ENCODE assay signal across 11 cellular contexts in the genomic region with DNA sequence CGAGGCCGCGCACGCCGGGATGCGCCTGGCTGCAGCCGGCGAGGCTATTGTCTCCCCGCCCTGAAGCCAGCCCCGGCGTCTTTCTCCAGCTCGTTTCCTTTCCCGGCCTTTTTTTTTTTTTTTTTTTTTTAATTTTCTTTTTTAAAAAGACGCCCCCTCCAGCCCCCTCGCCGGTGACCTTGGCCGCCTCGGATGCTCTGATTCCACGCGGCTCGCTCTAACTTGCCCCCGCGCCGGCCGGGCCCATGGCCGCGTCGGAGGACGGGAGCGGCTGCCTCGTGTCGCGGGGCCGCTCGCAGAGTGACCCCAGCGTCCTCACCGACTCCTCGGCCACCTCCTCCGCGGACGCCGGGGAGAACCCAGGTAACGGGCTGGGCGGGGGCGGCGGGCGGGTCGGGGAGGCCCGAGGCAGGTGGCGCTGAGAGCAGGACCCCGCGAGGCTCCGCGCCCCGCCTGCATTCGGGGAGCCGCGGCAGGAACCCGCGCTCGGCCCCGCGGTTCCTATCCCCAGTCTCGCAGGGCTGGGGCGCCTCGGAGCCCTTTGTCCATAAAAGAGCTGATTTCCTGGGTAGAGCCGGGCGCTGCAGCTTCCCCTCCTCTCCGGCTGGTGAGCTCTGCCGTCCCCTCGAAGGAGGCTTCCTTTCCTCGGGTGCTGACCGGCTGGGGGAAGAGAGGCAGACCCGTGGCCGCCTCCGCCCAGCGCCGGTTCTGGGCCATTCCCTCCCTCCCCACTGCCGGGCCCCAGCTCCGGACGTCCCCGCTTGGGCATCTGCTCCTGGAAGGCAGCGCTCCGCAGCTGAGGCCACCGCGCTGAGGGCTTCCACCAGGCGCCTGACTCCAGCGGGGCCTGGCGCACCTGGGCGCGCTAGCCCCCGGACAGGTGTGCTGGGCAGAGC. TPM values are rescaled to one million over a fixed set of nuclear protein-coding genes. Genes with fewer than 3 reads are reported as not detected.
DNase-seq lines count a peak whose midpoint lies in the region; ATAC-seq and TF ChIP-seq lines count a peak whose summit lies in the region.
"Had no signal": no experiment of that assay in that cellular context is flagged by ENCODE, and none has a peak within 500 bp of the region (broad histone marks: within the 10 kb centered on the region; RNA-seq: fewer than 3 reads in every experiment).

No MANE protein-coding gene starts in this region.

- no peak for TF ChIP-seq CTCF in Peyer's patch (IDR thresholded peaks at IDR 0.05)
- no peak for TF ChIP-seq CTCF in neural cell (IDR thresholded peaks at IDR 0.05; ENCODE audit: poor library complexity, severe bottlenecking)
- no peak for TF ChIP-seq CTCF in OCI-LY7 (conservative IDR thresholded peaks at IDR 0.05; ENCODE audit: low read length)
- no peak for TF ChIP-seq CTCF in gastrocnemius medialis (IDR thresholded peaks at IDR 0.05 in 4 of 5, conservative IDR thresholded peaks at IDR 0.05 in 1 of 5)

- CTCF ChIA-PET in OCI-LY7 (lab: Charles Lee; ENCODE audit: unreplicated experiment) = no interaction called here

- intact Hi-C loops in Right ventricle myocardium inferior (cut with DNase I) (loop anchor here (5.0 kb wide), 2 partner anchors 37 to 87 kb away; no protein-coding TSS in a partner anchor), OCI-LY7 (cut with micrococcal nuclease; ENCODE audit: unreplicated experiment) (no loop called here), gastrocnemius medialis (cut with DNase I; ENCODE audit: low total_unique reads) (no loop called here)

- no peaks in the 10 kb centered on the region for H3K79me2 ChIP-seq in neural cell (replicated peaks; ENCODE audit: insufficient read depth, low read length)
- H3K79me2 ChIP-seq in OCI-LY7 (ENCODE audit: insufficient read depth, low read depth, low read length) = no peaks in the 10 kb centered on the region

- ATAC-seq in Right ventricle myocardium inferior (peak; percentile 35), gastrocnemius medialis (no peak)

- H3K9me2 ChIP-seq in neural cell (ENCODE audit: insufficient read depth, low read length) (no peaks in the 10 kb centered on the region), OCI-LY7 (ENCODE audit: insufficient read depth, low read length) (no peaks in the 10 kb centered on the region)

- in situ Hi-C loops in gastrocnemius medialis (cut with MboI; ENCODE audit: low sequenced_read_pairs in 4 of 4) = no loop called here

- no peak for TF ChIP-seq EP300 in neural cell (conservative IDR thresholded peaks at IDR 0.05; ENCODE audit: poor library complexity, severe bottlenecking)

- H2AFZ ChIP-seq in neural cell (ENCODE audit: low read depth, low read length) = no peak overlapping the region
- no peak overlapping the region for H2AFZ ChIP-seq in OCI-LY7 (ENCODE audit: low read length)

- H3K4me3 ChIP-seq in Peyer's patch = peak overlapping the region in 3 of 4 donors; percentile 6 to 34 (median 27)
- peak overlapping the region; percentile 55 for H3K4me3 ChIP-seq in neural cell (ENCODE audit: low read length)
- H3K4me3 ChIP-seq in OCI-LY7 (ENCODE audit: low read depth, low read length, poor library complexity, severe bottlenecking) = no peak overlapping the region
- no peak overlapping the region for H3K4me3 ChIP-seq in gastrocnemius medialis
- H3K4me3 ChIP-seq: cardiac muscle cell had no signal

- H3K4me2 ChIP-seq in neural cell (ENCODE audit: low read length) (no peak overlapping the region), OCI-LY7 (ENCODE audit: low read length) (no peak overlapping the region)

- H3K9me3 ChIP-seq in Peyer's patch (no peaks in the 10 kb centered on the region), neural cell (ENCODE audit: low read length) (no peaks in the 10 kb centered on the region), OCI-LY7 (ENCODE audit: low read length) (no peaks in the 10 kb centered on the region), gastrocnemius medialis (no peaks in the 10 kb centered on the region)

- H3K9ac ChIP-seq in neural cell (ENCODE audit: low read length) = peak overlapping the region; percentile 41

- no peaks in the 10 kb centered on the region for H3K36me3 ChIP-seq in Peyer's patch
- H3K36me3 ChIP-seq in neural cell (ENCODE audit: insufficient read depth, low read length) = no peaks in the 10 kb centered on the region
- no peaks in the 10 kb centered on the region for H3K36me3 ChIP-seq in OCI-LY7 (ENCODE audit: insufficient read depth, low read length)
- no peaks in the 10 kb centered on the region for H3K36me3 ChIP-seq in gastrocnemius medialis
- H3K36me3 ChIP-seq: cardiac muscle cell had no signal

- TF ChIP-seq POLR2A in Peyer's patch (IDR thresholded peaks at IDR 0.05) (no peak), gastrocnemius medialis (IDR thresholded peaks at IDR 0.05) (no peak)

- no TSS peak for BruUV-seq in OCI-LY7 (replicated peaks; lab: Mats Ljungman, UMichigan)

- POLR2A ChIA-PET in OCI-LY7 (lab: Charles Lee) = interaction anchor here (0.6 kb wide), 1 partner anchor 146 kb away, joined by 6 read pairs; no protein-coding TSS in a partner anchor

- H3K27me3 ChIP-seq in Peyer's patch = peaks cover 0 to 10% of the 10 kb centered on the region in 2 donors
- no peaks in the 10 kb centered on the region for H3K27me3 ChIP-seq in neural cell (ENCODE audit: insufficient read depth, low read depth, low read length)
- peaks cover 30 to 60% (median 49%) of the 10 kb centered on the region in 3 donors for H3K27me3 ChIP-seq in gastrocnemius medialis

- TF ChIP-seq RAD21 in neural cell (conservative IDR thresholded peaks at IDR 0.05) = no peak

- peaks cover 0 to 11% (median 0%) of the 10 kb centered on the region in 4 donors for H3K4me1 ChIP-seq in Peyer's patch
- H3K4me1 ChIP-seq in OCI-LY7 (ENCODE audit: insufficient read depth, low read length, poor library complexity, severe bottlenecking) = no peaks in the 10 kb centered on the region
- H3K4me1 ChIP-seq in gastrocnemius medialis = no peaks in the 10 kb centered on the region

- H3K27ac ChIP-seq in Peyer's patch (no peak overlapping the region), neural cell (ENCODE audit: low read length) (peak overlapping the region; percentile 34), OCI-LY7 (ENCODE audit: low read depth, low read length, poor library complexity, severe bottlenecking) (no peak overlapping the region), gastrocnemius medialis (no peak overlapping the region)
- H3K27ac ChIP-seq: cardiac muscle cell had no signal

- peak; percentile 51 for DNase-seq in D341Med (ENCODE audit: low spot score)
- DNase-seq in Peyer's patch = no peak
- DNase-seq in Right ventricle myocardium inferior (ENCODE audit: missing footprints) = no peak
- DNase-seq in OCI-LY7 (ENCODE audit: low spot score) = no peak
- no peak for DNase-seq in cerebellar cortex (ENCODE audit: low spot score)
- no peak for DNase-seq in gastrocnemius medialis
- no peak for DNase-seq in HUDEP-2 (lab: John Stamatoyannopoulos, UW; ENCODE audit: unreplicated experiment in 76 of 76)
- DNase-seq: SIG-M5 had no signal

- H4K20me1 ChIP-seq in neural cell (ENCODE audit: insufficient read depth) (no peaks in the 10 kb centered on the region), OCI-LY7 (ENCODE audit: insufficient read depth, low read length) (no peaks in the 10 kb centered on the region)

- H3F3A ChIP-seq in neural cell (ENCODE audit: insufficient read depth, low read length, poor library complexity, severe bottlenecking) = no peaks in the 10 kb centered on the region

TF ChIP-seq in neural cell, 6 proteins besides CTCF, POLR2A, EP300 and RAD21:
- TF ChIP-seq POLR2AphosphoS5 (IDR thresholded peaks at IDR 0.05) (no peak), SMC3 (conservative IDR thresholded peaks at IDR 0.05; ENCODE audit: poor library complexity) (no peak), EZH2 (IDR thresholded peaks at IDR 0.05; ENCODE audit: borderline replicate concordance, insufficient read depth, low read length, poor library complexity, severe bottlenecking) (no peak), MXI1 (conservative IDR thresholded peaks at IDR 0.05; ENCODE audit: poor library complexity, severe bottlenecking) (no peak)

RNA-seq across cellular contexts. Expression of a gene that starts 0.7 kb away (rescaled TPM):
- total RNA-seq in Peyer's patch (10 to 100 TPM; 14.9 to 31.5 (median 22.9) TPM), Right ventricle myocardium inferior (9.9 TPM), OCI-LY7 (2022) (not detected in 2 replicates), gastrocnemius medialis (1 to 10 TPM in 1 of 4 donors, under 1 TPM in 2, not detected in 1; 0.24 to 1.1 (median 0.59) TPM)
- polyA plus RNA-seq in neural cell = 1.3 and 1.6 TPM in 2 replicates
- 1.5 and 2.1 TPM in 2 replicates for polyA minus RNA-seq in neural cell
- 0.32 TPM in 1 of 2 replicates, not detected in the other for total RNA-seq in OCI-LY7 (2014; rRNA removed; shearing (Covaris generic))
- total RNA-seq: fibroblast of villous mesenchyme had no signal

Comparison
In these comparisons a context has a peak if more than half of its experiments do, and no peak if none do; other contexts are left out.
1. H3K4me3 ChIP-seq: peak in Peyer's patch (3 of 4) and neural cell (single experiment); none in OCI-LY7 (single experiment) and gastrocnemius medialis (0 of 4).